14 cellular contexts compared by ENCODE assay signal in genomic region chr10:69338547-69339450, GRCh38.
DNase-seq lines count a peak whose midpoint lies in the region; ATAC-seq and TF ChIP-seq lines count a peak whose summit lies in the region.
"Had no signal": no experiment of that assay in that cellular context is flagged by ENCODE, and none has a peak within 500 bp of the region (broad histone marks: within the 10 kb centered on the region; RNA-seq: fewer than 3 reads in every experiment).

No MANE protein-coding gene starts in this region.

- no peaks in the 10 kb centered on the region for H3K27me3 ChIP-seq in smooth muscle cell (ENCODE audit: low read depth)
- H3K27me3 ChIP-seq: right lobe of liver, SJCRH30, tibial nerve had no signal

- H3K4me1 Mint-ChIP-seq in WTC11 (peaks cover 85% of the 10 kb centered on the region), glutamatergic neuron (ENCODE audit: low read depth, unreplicated experiment) (peaks cover 52% of the 10 kb centered on the region)

- H3K9me3 Mint-ChIP-seq in WTC11: no peaks in the 10 kb centered on the region
- peaks cover 11% of the 10 kb centered on the region for H3K9me3 Mint-ChIP-seq in glutamatergic neuron (ENCODE audit: unreplicated experiment)

- CTCF ChIA-PET in WTC11 (lab: Charles Lee): interaction anchor here (0.8 to 1.0 kb wide), 2 partner anchors 20 to 21 kb away, joined by 3 to 5 read pairs; no protein-coding TSS in a partner anchor

- H2AFZ ChIP-seq in smooth muscle cell (ENCODE audit: low read depth): no peak overlapping the region

- 90% methylated on average over 9 of the region's 9 CpGs for WGBS in smooth muscle cell (ENCODE audit: low lambda C conversion rate)

- H3K4me3 ChIP-seq in smooth muscle cell: no peak overlapping the region
- H3K4me3 ChIP-seq: GM12878, right lobe of liver, SJCRH30, tibial nerve had no signal

- H3K27ac ChIP-seq in smooth muscle cell (ENCODE audit: low read depth): peak overlapping the region; percentile 88
- H3K27ac ChIP-seq: SJCRH30 had no signal

- H3K4me2 ChIP-seq in smooth muscle cell: peak overlapping the region; percentile 20

- no peaks in the 10 kb centered on the region for H3K9me3 ChIP-seq in smooth muscle cell (replicated peaks; ENCODE audit: low read depth)
- H3K9me3 ChIP-seq: right lobe of liver, SJCRH30, tibial nerve had no signal

- H3F3A ChIP-seq in smooth muscle cell (ENCODE audit: low read depth): no peaks in the 10 kb centered on the region

- no peak overlapping the region for H3K4me3 Mint-ChIP-seq in WTC11
- H3K4me3 Mint-ChIP-seq in glutamatergic neuron (ENCODE audit: unreplicated experiment): peak overlapping the region; percentile 71

- H3K27me3 Mint-ChIP-seq in WTC11 (ENCODE audit: low read depth): no peaks in the 10 kb centered on the region
- peaks cover 13% of the 10 kb centered on the region for H3K27me3 Mint-ChIP-seq in glutamatergic neuron (ENCODE audit: unreplicated experiment)

- no peaks in the 10 kb centered on the region for H3K36me3 ChIP-seq in smooth muscle cell (ENCODE audit: low read depth)
- H3K36me3 ChIP-seq: right lobe of liver, SJCRH30 had no signal

- peak overlapping the region; percentile 98 for H3K27ac Mint-ChIP-seq in WTC11
- peak overlapping the region; percentile 91 for H3K27ac Mint-ChIP-seq in glutamatergic neuron (ENCODE audit: unreplicated experiment)

- H4K20me1 ChIP-seq in smooth muscle cell (ENCODE audit: low read depth): peaks cover 98% of the 10 kb centered on the region

- peaks cover 15% of the 10 kb centered on the region for H3K36me3 Mint-ChIP-seq in WTC11
- peaks cover 10% of the 10 kb centered on the region for H3K36me3 Mint-ChIP-seq in glutamatergic neuron (ENCODE audit: unreplicated experiment)

- peak overlapping the region; percentile 20 for H3K9ac ChIP-seq in smooth muscle cell (ENCODE audit: low read depth)

- TF ChIP-seq CTCF in WTC11 (IDR thresholded peaks at IDR 0.05) (no peak), glutamatergic neuron (IDR thresholded peaks at IDR 0.05; ENCODE audit: partially characterized antibody, unreplicated experiment) (no peak), smooth muscle cell (IDR thresholded peaks at IDR 0.05; ENCODE audit: borderline replicate concordance, insufficient read depth, poor library complexity, severe bottlenecking) (no peak)

- H3K4me1 ChIP-seq in smooth muscle cell (ENCODE audit: low read depth): peaks cover 36% of the 10 kb centered on the region
- H3K4me1 ChIP-seq: SJCRH30 had no signal

- peak; percentile 57 for DNase-seq in NCI-H510A treated with DMSO at 0.1 percent for 48 hours (lab: John Stamatoyannopoulos, UW)
- no peak for DNase-seq in NCI-H510A (lab: John Stamatoyannopoulos, UW)
- no peak for DNase-seq in WTC11 (ENCODE audit: low spot score)
- DNase-seq in glutamatergic neuron: no peak
- no peak for DNase-seq in smooth muscle cell (lab: John Stamatoyannopoulos, UW; ENCODE audit: unreplicated experiment)
- DNase-seq in DMS53 (lab: John Stamatoyannopoulos, UW): no peak
- DNase-seq in NCI-H2171 treated with DMSO at 0.1 percent for 48 hours (lab: John Stamatoyannopoulos, UW): no peak
- DNase-seq in iPS-NIHi11 (ENCODE audit: low spot score): no peak
- DNase-seq: ACHN, activated gamma-delta T cell, right lobe of liver, SJCRH30 had no signal

- no peak for ATAC-seq in WTC11
- ATAC-seq: GM12878 had no signal

- POLR2A ChIA-PET in WTC11 (lab: Charles Lee): no interaction called here

- H3K79me2 ChIP-seq in smooth muscle cell (ENCODE audit: low read depth): peaks cover 93% of the 10 kb centered on the region

TF ChIP-seq in WTC11, 78 proteins besides CTCF, POLR2A, EP300 and RAD21 (continues in another document):
- TF ChIP-seq CDX4 (CRISPR knock-in tag; IDR thresholded peaks at IDR 0.05; ENCODE audit: borderline replicate concordance): no peak
- no peak for TF ChIP-seq PRDM15 (CRISPR knock-in tag; IDR thresholded peaks at IDR 0.05)
- TF ChIP-seq IRF2 (CRISPR knock-in tag; IDR thresholded peaks at IDR 0.05; ENCODE audit: borderline replicate concordance, low read depth): no peak
- no peak for TF ChIP-seq SP1 (CRISPR knock-in tag; conservative IDR thresholded peaks at IDR 0.05)
- no peak for TF ChIP-seq E2F1 (CRISPR knock-in tag; IDR thresholded peaks at IDR 0.05)
- no peak for TF ChIP-seq NFE2L1 (CRISPR knock-in tag; IDR thresholded peaks at IDR 0.05)
- TF ChIP-seq ZNF425 (CRISPR knock-in tag; conservative IDR thresholded peaks at IDR 0.05): no peak
- no peak for TF ChIP-seq HMGA2 (CRISPR knock-in tag; IDR thresholded peaks at IDR 0.05)
- no peak for TF ChIP-seq TEAD4 (CRISPR knock-in tag; IDR thresholded peaks at IDR 0.05)
- no peak for TF ChIP-seq EMX1 (CRISPR knock-in tag; IDR thresholded peaks at IDR 0.05)
- TF ChIP-seq ZSCAN18 (CRISPR knock-in tag; IDR thresholded peaks at IDR 0.05): no peak
- no peak for TF ChIP-seq IRF1 (CRISPR knock-in tag; IDR thresholded peaks at IDR 0.05)
